Comparison of ENCODE assay signal across 26 cellular contexts in genomic region chr15:57129064-57129463, GRCh38.
"Had no signal": no experiment of that assay in that cellular context is flagged by ENCODE, and none has a peak within 500 bp of the region (broad histone marks: within the 10 kb centered on the region; RNA-seq: fewer than 3 reads in every experiment).

No MANE protein-coding gene starts in this region.

- H3K27ac ChIP-seq: body of pancreas, esophagus muscularis mucosa, foreskin keratinocyte, gastrocnemius medialis, heart left ventricle had no signal

- H3K9me3 ChIP-seq: body of pancreas, esophagus muscularis mucosa, gastrocnemius medialis, heart left ventricle had no signal

- H3K27me3 ChIP-seq: body of pancreas, esophagus muscularis mucosa, foreskin keratinocyte, gastrocnemius medialis, heart left ventricle had no signal

- H3K36me3 ChIP-seq: gastrocnemius medialis had no signal

- ATAC-seq: activated CD8-positive, alpha-beta T cell treated with anti-CD3 and anti-CD28 coated beads for 36 hours; activated T-cell treated with anti-CD3 and anti-CD28 coated beads, Interleukin-2, amount 50 U/mL, for 4 hours; activated T-helper 17 cell treated with anti-CD3 and anti-CD28 coated beads, Interleukin-2, amount 50 U/mL, for 72 hours; body of pancreas; effector memory CD8-positive, alpha-beta T cell; foreskin keratinocyte; gastrocnemius medialis; heart left ventricle had no signal

- DNase-seq: activated CD4-positive, alpha-beta T cell treated with anti-CD3 and anti-CD28 coated beads for 48 hours; activated CD4-positive, alpha-beta T cell treated with anti-CD3 and anti-CD28 coated beads, Interleukin-2, amount 50 U/mL, for 1 hour; activated CD4-positive, alpha-beta T cell treated with anti-CD3 and anti-CD28 coated beads, Interleukin-2, amount 50 U/mL, for 48 hours; activated CD8-positive, alpha-beta memory T cell treated with anti-CD3 and anti-CD28 coated beads for 24 hours; activated CD8-positive, alpha-beta T cell treated with anti-CD3 and anti-CD28 coated beads for 36 hours; activated effector memory CD4-positive, alpha-beta T cell treated with Interleukin-2 at 50 U/mL for 16 hours; activated gamma-delta T cell treated with Interleukin-2 at 50 U/mL for 16 hours; activated naive CD4-positive, alpha-beta T cell treated with anti-CD3 and anti-CD28 coated beads, Interleukin-2, amount 50 U/mL, for 16 hours; activated naive CD4-positive, alpha-beta T cell treated with Interleukin-2 at 50 U/mL for 16 hours; activated T-cell treated with anti-CD3 and anti-CD28 coated beads, Interleukin-2, amount 50 U/mL, for 4 hours; amniotic stem cell; anterior cingulate cortex; body of pancreas; caudate nucleus; cortex of kidney; dermis blood vessel endothelial cell; effector CD4-positive, alpha-beta T cell; effector memory CD8-positive, alpha-beta T cell; erythroblast; foreskin keratinocyte; gastrocnemius medialis; glutamatergic neuron; heart left ventricle; T-helper 2 cell had no signal

- H3K4me3 ChIP-seq: body of pancreas, esophagus muscularis mucosa, gastrocnemius medialis, heart left ventricle had no signal
